11 cellular contexts compared by ENCODE assay signal in genomic region chr18:65567372-65567771, GRCh38.
DNase-seq lines count a peak whose midpoint lies in the region; ATAC-seq and TF ChIP-seq lines count a peak whose summit lies in the region.
"Had no signal": no experiment of that assay in that cellular context is flagged by ENCODE, and none has a peak within 500 bp of the region (broad histone marks: within the 10 kb centered on the region; RNA-seq: fewer than 3 reads in every experiment).

No MANE protein-coding gene starts in this region.

- ATAC-seq in T-helper 17 cell = no peak
- ATAC-seq: T-cell had no signal

- H3K9me3 ChIP-seq in transverse colon (no peaks in the 10 kb centered on the region), T-helper 17 cell (ENCODE audit: control insufficient read depth, low read length, poor library complexity, severe bottlenecking) (peaks cover 3% of the 10 kb centered on the region)
- H3K9me3 ChIP-seq: tibial artery had no signal

- peak in 1 of 5 experiments; percentile 11 for TF ChIP-seq CTCF in transverse colon (IDR thresholded peaks at IDR 0.05)

- H3K36me3 ChIP-seq in transverse colon = no peaks in the 10 kb centered on the region
- H3K36me3 ChIP-seq: tibial artery had no signal

- intact Hi-C loops in transverse colon (cut with DNase I; ENCODE audit: low total_unique reads) = no loop called here

- WGBS in transverse colon (ENCODE audit: low coverage in 1 of 2), 2 donors = 5 to 6% methylated on average over 3 of the region's 3 CpGs

- no peak for TF ChIP-seq POLR2A in transverse colon (IDR thresholded peaks at IDR 0.05)

- no peak overlapping the region for H3K4me3 Mint-ChIP-seq in T-helper 17 cell
- H3K4me3 Mint-ChIP-seq: T-cell had no signal

- no peak for TF ChIP-seq EP300 in transverse colon (IDR thresholded peaks at IDR 0.05; ENCODE audit: low read depth)

- no peak overlapping the region for H3K4me3 ChIP-seq in transverse colon
- H3K4me3 ChIP-seq: tibial artery had no signal

- H3K27me3 Mint-ChIP-seq in T-helper 17 cell = no peaks in the 10 kb centered on the region
- H3K27me3 Mint-ChIP-seq: T-cell had no signal

- DNase-seq in DMS53 (lab: John Stamatoyannopoulos, UW) (peak; percentile 78), NAMALWA (ENCODE audit: low spot score) (peak; percentile 30), SKM-1 (lab: John Stamatoyannopoulos, UW; ENCODE audit: unreplicated experiment) (peak; percentile 10), kidney tubule cell (ENCODE audit: low spot score) (peak; percentile 13), transverse colon (no peak), AG08396 (ENCODE audit: low spot score) (no peak), T-helper 17 cell (no peak), hepatic stellate cell (ENCODE audit: low spot score) (no peak)
- DNase-seq: stimulated activated CD4-positive, alpha-beta T cell treated with anti-CD3 and anti-CD28 coated beads, Interleukin-2, amount 100 ng/mL, for 24 hours; T-cell; tibial artery had no signal

- H3K27ac ChIP-seq in transverse colon = no peak overlapping the region
- H3K27ac ChIP-seq: tibial artery had no signal

- no peaks in the 10 kb centered on the region for H3K4me1 Mint-ChIP-seq in T-helper 17 cell
- H3K4me1 Mint-ChIP-seq: T-cell had no signal

- no peaks in the 10 kb centered on the region for H3K27me3 ChIP-seq in transverse colon
- H3K27me3 ChIP-seq: tibial artery had no signal

- H3K4me1 ChIP-seq in transverse colon = no peaks in the 10 kb centered on the region
- H3K4me1 ChIP-seq: tibial artery had no signal

- in situ Hi-C loops in transverse colon (cut with MboI; ENCODE audit: low pct_ligation_motif_present in 1 of 4, low pct_unique_long_range_greater_than_20kb in 1 of 4, low sequenced_read_pairs in 3 of 4) = no loop called here

- H3K36me3 Mint-ChIP-seq in T-helper 17 cell (ENCODE audit: low read depth) = no peaks in the 10 kb centered on the region
- H3K36me3 Mint-ChIP-seq: T-cell had no signal

- H3K27ac Mint-ChIP-seq in T-helper 17 cell = no peak overlapping the region
- H3K27ac Mint-ChIP-seq: T-cell had no signal

Comparison
In these comparisons a context has a peak if more than half of its experiments do, and no peak if none do; other contexts are left out.
1. DNase-seq: peak in DMS53 (single experiment), NAMALWA (single experiment), SKM-1 (single experiment) and kidney tubule cell (single experiment); none in transverse colon (single experiment), AG08396 (single experiment), T-helper 17 cell (0 of 3) and hepatic stellate cell (single experiment).